In the genomic region with DNA sequence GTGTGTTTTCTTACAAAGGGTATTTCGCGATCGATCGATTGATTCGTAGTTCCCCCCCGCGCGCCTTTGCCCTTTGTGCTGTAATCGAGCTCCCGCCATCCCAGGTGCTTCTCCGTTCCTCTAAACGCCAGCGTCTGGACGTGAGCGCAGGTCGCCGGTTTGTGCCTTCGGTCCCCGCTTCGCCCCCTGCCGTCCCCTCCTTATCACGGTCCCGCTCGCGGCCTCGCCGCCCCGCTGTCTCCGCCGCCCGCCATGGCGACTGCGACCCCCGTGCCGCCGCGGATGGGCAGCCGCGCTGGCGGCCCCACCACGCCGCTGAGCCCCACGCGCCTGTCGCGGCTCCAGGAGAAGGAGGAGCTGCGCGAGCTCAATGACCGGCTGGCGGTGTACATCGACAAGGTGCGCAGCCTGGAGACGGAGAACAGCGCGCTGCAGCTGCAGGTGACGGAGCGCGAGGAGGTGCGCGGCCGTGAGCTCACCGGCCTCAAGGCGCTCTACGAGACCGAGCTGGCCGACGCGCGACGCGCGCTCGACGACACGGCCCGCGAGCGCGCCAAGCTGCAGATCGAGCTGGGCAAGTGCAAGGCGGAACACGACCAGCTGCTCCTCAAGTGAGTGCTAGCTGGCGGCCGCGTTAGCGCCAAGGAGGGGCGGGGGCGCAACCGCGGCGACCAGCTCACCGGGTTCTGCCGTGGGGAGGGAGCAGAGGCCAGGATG, we compare ENCODE assay signal across 1 cellular context.
TF ChIP-seq lines count a peak whose summit lies in the region.

No MANE protein-coding gene starts in this region.

TF ChIP-seq in HEK293, 187 proteins besides CTCF, POLR2A, EP300 and RAD21 (continued from another document):
- no peak for TF ChIP-seq ZNF302 (tag by site-specific recombination; IDR thresholded peaks at IDR 0.05; ENCODE audit: low read depth)
- TF ChIP-seq FEZF1 (tag by site-specific recombination; IDR thresholded peaks at IDR 0.05) = no peak
- peak; percentile 29; the same call in 1 of the 2 replicates for TF ChIP-seq GLI4 (tag by site-specific recombination; IDR thresholded peaks at IDR 0.05)
- no peak for TF ChIP-seq ZNF248 (tag by site-specific recombination; IDR thresholded peaks at IDR 0.05)
- TF ChIP-seq ZNF585B (tag by site-specific recombination; IDR thresholded peaks at IDR 0.05) = peak; percentile 12; the same call in 1 of the 2 replicates
- TF ChIP-seq ZIC2 (tag by site-specific recombination; IDR thresholded peaks at IDR 0.05) = no peak; the same call in 1 of the 2 replicates
- TF ChIP-seq, protein P1, sequence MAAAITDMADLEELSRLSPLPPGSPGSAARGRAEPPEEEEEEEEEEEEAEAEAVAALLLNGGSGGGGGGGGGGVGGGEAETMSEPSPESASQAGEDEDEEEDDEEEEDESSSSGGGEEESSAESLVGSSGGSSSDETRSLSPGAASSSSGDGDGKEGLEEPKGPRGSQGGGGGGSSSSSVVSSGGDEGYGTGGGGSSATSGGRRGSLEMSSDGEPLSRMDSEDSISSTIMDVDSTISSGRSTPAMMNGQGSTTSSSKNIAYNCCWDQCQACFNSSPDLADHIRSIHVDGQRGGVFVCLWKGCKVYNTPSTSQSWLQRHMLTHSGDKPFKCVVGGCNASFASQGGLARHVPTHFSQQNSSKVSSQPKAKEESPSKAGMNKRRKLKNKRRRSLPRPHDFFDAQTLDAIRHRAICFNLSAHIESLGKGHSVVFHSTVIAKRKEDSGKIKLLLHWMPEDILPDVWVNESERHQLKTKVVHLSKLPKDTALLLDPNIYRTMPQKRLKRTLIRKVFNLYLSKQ (tag by site-specific recombination; IDR thresholded peaks at IDR 0.05; ENCODE audit: borderline replicate concordance) = no peak
- TF ChIP-seq PRDM1 (tag by site-specific recombination; IDR thresholded peaks at IDR 0.05) = no peak
- peak; percentile 7; the same call in 1 of the 2 replicates for TF ChIP-seq IKZF3 (tag by site-specific recombination; IDR thresholded peaks at IDR 0.05)
- TF ChIP-seq ZNF777 (tag by site-specific recombination; IDR thresholded peaks at IDR 0.05; ENCODE audit: borderline replicate concordance) = peak; percentile 58; the same call in 1 of the 2 replicates
- peak; percentile 28; the same call in 1 of the 2 replicates for TF ChIP-seq SCRT2 (tag by site-specific recombination; IDR thresholded peaks at IDR 0.05)
- TF ChIP-seq ZNF768 (tag by site-specific recombination; IDR thresholded peaks at IDR 0.05) = no peak
- no peak for TF ChIP-seq ZNF513 (tag by site-specific recombination; IDR thresholded peaks at IDR 0.05)
- peak; percentile 19; the same call in 1 of the 2 replicates for TF ChIP-seq ZNF324 (tag by site-specific recombination; IDR thresholded peaks at IDR 0.05)
- TF ChIP-seq WT1 (tag by site-specific recombination; IDR thresholded peaks at IDR 0.05) = no peak; the same call in 1 of the 2 replicates
- 0 out of 2 replicates have a peak, but pooled peaks have one; percentile 25 for TF ChIP-seq ZNF791 (tag by site-specific recombination; IDR thresholded peaks at IDR 0.05)
- TF ChIP-seq, protein P2, sequence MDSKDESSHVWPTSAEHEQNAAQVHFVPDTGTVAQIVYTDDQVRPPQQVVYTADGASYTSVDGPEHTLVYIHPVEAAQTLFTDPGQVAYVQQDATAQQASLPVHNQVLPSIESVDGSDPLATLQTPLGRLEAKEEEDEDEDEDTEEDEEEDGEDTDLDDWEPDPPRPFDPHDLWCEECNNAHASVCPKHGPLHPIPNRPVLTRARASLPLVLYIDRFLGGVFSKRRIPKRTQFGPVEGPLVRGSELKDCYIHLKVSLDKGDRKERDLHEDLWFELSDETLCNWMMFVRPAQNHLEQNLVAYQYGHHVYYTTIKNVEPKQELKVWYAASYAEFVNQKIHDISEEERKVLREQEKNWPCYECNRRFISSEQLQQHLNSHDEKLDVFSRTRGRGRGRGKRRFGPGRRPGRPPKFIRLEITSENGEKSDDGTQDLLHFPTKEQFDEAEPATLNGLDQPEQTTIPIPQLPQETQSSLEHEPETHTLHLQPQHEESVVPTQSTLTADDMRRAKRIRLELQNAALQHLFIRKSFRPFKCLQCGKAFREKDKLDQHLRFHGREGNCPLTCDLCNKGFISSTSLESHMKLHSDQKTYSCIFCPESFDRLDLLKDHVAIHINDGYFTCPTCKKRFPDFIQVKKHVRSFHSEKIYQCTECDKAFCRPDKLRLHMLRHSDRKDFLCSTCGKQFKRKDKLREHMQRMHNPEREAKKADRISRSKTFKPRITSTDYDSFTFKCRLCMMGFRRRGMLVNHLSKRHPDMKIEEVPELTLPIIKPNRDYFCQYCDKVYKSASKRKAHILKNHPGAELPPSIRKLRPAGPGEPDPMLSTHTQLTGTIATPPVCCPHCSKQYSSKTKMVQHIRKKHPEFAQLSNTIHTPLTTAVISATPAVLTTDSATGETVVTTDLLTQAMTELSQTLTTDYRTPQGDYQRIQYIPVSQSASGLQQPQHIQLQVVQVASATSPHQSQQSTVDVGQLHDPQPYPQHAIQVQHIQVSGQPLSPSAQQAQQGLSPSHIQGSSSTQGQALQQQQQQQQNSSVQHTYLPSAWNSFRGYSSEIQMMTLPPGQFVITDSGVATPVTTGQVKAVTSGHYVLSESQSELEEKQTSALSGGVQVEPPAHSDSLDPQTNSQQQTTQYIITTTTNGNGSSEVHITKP (tag by site-specific recombination; IDR thresholded peaks at IDR 0.05) = no peak
- TF ChIP-seq KLF7 (tag by site-specific recombination; IDR thresholded peaks at IDR 0.05; ENCODE audit: borderline replicate concordance) = no peak
- no peak for TF ChIP-seq ZNF529 (tag by site-specific recombination; IDR thresholded peaks at IDR 0.05; ENCODE audit: insufficient replicate concordance)
- TF ChIP-seq, protein P3, sequence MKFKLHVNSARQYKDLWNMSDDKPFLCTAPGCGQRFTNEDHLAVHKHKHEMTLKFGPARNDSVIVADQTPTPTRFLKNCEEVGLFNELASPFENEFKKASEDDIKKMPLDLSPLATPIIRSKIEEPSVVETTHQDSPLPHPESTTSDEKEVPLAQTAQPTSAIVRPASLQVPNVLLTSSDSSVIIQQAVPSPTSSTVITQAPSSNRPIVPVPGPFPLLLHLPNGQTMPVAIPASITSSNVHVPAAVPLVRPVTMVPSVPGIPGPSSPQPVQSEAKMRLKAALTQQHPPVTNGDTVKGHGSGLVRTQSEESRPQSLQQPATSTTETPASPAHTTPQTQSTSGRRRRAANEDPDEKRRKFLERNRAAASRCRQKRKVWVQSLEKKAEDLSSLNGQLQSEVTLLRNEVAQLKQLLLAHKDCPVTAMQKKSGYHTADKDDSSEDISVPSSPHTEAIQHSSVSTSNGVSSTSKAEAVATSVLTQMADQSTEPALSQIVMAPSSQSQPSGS (tag by site-specific recombination; IDR thresholded peaks at IDR 0.05; ENCODE audit: low read depth) = no peak
- peak; percentile 58 for TF ChIP-seq YY1 (tag by site-specific recombination; IDR thresholded peaks at IDR 0.05)
- 0 out of 2 replicates have a peak, but pooled peaks have one; percentile 8 for TF ChIP-seq ZBTB1 (tag by site-specific recombination; IDR thresholded peaks at IDR 0.05)
- TF ChIP-seq, protein P4, sequence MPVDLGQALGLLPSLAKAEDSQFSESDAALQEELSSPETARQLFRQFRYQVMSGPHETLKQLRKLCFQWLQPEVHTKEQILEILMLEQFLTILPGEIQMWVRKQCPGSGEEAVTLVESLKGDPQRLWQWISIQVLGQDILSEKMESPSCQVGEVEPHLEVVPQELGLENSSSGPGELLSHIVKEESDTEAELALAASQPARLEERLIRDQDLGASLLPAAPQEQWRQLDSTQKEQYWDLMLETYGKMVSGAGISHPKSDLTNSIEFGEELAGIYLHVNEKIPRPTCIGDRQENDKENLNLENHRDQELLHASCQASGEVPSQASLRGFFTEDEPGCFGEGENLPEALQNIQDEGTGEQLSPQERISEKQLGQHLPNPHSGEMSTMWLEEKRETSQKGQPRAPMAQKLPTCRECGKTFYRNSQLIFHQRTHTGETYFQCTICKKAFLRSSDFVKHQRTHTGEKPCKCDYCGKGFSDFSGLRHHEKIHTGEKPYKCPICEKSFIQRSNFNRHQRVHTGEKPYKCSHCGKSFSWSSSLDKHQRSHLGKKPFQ (tag by site-specific recombination; IDR thresholded peaks at IDR 0.05) = no peak
- no peak for TF ChIP-seq ZNF211 (tag by site-specific recombination; IDR thresholded peaks at IDR 0.05; ENCODE audit: low read depth)
- TF ChIP-seq ZNF112 (tag by site-specific recombination; IDR thresholded peaks at IDR 0.05) = no peak
- no peak for TF ChIP-seq ZNF776 (tag by site-specific recombination; IDR thresholded peaks at IDR 0.05; ENCODE audit: borderline replicate concordance)
- 0 out of 2 replicates have a peak, but pooled peaks have one; percentile 11 for TF ChIP-seq MZF1 (tag by site-specific recombination; IDR thresholded peaks at IDR 0.05; ENCODE audit: borderline replicate concordance)
- TF ChIP-seq ZNF174 (tag by site-specific recombination; IDR thresholded peaks at IDR 0.05) = no peak
- TF ChIP-seq YY2 (tag by site-specific recombination; IDR thresholded peaks at IDR 0.05) = peak; percentile 30; the same call in 1 of the 2 replicates
- no peak for TF ChIP-seq ZNF132 (tag by site-specific recombination; IDR thresholded peaks at IDR 0.05; ENCODE audit: borderline replicate concordance)
- 0 out of 2 replicates have a peak, but pooled peaks have one; percentile 15 for TF ChIP-seq ZNF610 (tag by site-specific recombination; IDR thresholded peaks at IDR 0.05; ENCODE audit: borderline replicate concordance)
- TF ChIP-seq ZNF292 (tag by site-specific recombination; IDR thresholded peaks at IDR 0.05; ENCODE audit: borderline replicate concordance, low read depth) = no peak
- no peak for TF ChIP-seq ZNF354C (tag by site-specific recombination; IDR thresholded peaks at IDR 0.05; ENCODE audit: borderline replicate concordance, low read depth)
- no peak for TF ChIP-seq TCF7L2 (IDR thresholded peaks at IDR 0.05; ENCODE audit: borderline replicate concordance, low read depth, low read length)
- no peak for TF ChIP-seq REPIN1 (tag by site-specific recombination; IDR thresholded peaks at IDR 0.05; ENCODE audit: low read depth)
- peak; percentile 54; the same call in 1 of the 2 replicates for TF ChIP-seq ZNF626 (tag by site-specific recombination; IDR thresholded peaks at IDR 0.05)
- peak; percentile 56; the same call in 1 of the 2 replicates for TF ChIP-seq ZNF394 (tag by site-specific recombination; IDR thresholded peaks at IDR 0.05; ENCODE audit: borderline replicate concordance)
- peak; percentile 88 for TF ChIP-seq ZNF600 (tag by site-specific recombination; IDR thresholded peaks at IDR 0.05)
- peak; percentile 73 for TF ChIP-seq PBX3 (CRISPR knock-in tag; IDR thresholded peaks at IDR 0.05)
- no peak for TF ChIP-seq ZNF837 (tag by site-specific recombination; IDR thresholded peaks at IDR 0.05)
- TF ChIP-seq, protein P5, sequence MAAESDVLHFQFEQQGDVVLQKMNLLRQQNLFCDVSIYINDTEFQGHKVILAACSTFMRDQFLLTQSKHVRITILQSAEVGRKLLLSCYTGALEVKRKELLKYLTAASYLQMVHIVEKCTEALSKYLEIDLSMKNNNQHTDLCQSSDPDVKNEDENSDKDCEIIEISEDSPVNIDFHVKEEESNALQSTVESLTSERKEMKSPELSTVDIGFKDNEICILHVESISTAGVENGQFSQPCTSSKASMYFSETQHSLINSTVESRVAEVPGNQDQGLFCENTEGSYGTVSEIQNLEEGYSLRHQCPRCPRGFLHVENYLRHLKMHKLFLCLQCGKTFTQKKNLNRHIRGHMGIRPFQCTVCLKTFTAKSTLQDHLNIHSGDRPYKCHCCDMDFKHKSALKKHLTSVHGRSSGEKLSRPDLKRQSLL (tag by site-specific recombination; IDR thresholded peaks at IDR 0.05) = peak; percentile 90
- TF ChIP-seq KLF16 (tag by site-specific recombination; IDR thresholded peaks at IDR 0.05) = peak; percentile 22; the same call in 1 of the 2 replicates
